Comparison of ENCODE assay signal across 1 cellular context in the genomic region with DNA sequence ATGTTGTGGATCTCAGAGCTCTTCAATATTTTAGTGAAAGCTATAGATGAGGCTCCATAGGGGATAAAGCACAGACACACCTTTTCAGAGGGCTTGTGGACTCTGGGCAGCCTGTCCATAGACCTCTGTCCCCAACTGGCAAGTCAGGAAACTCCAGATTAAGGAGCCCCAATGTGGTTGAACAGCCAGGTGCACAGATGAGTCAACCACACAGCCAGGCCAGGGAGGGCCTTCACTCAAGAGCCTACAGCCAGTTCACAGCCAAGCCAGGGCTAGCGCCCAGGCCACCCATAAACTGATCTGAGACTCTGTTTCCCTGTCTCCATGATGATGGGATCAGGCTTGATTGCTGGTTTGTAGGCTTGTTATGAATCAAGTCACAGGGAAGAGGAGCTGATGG.
TF ChIP-seq lines count a peak whose summit lies in the region.

No MANE protein-coding gene starts in this region.

TF ChIP-seq in H1, 55 proteins besides CTCF, POLR2A, EP300 and RAD21:
- no peak for TF ChIP-seq CBX8 (IDR thresholded peaks at IDR 0.05; ENCODE audit: borderline replicate concordance, low read depth, low read length)
